18 cellular contexts compared by ENCODE assay signal in the genomic region with DNA sequence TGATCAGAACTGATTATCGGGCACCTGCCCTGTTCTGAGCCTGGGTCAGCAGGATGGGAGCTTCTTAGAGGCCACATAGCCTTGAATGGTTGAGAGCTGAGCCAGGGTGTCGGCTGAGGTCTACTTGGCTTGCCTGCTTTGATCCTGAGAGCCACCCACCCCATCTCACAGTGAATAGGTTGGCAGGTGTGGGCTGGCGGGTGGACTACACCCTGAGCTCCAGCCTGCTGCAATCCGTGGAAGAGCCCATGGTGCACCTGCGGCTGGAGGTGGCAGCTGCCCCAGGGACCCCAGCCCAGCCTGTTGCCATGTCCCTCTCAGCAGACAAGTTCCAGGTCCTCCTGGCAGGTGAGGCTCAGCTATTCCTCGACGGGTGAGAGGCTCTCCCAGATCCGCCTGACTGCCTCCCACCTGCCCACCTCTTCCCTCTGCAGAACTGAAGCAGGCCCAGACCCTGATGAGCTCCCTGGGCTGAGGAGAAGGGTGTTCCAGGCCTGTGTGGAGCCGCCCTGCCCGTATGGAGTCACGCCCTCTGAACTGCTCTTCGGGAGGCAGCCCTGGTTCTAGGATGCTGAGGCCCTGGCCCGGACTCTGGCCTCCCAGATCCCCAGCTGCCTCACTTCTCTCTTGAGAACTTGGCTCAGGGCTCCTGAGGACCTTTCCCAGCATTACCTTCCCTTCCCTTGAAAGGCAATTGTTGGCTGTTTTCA. TPM values are rescaled to one million over a fixed set of nuclear protein-coding genes. Genes with fewer than 3 reads are reported as not detected.
DNase-seq lines count a peak whose midpoint lies in the region; ATAC-seq and TF ChIP-seq lines count a peak whose summit lies in the region.
"Had no signal": no experiment of that assay in that cellular context is flagged by ENCODE, and none has a peak within 500 bp of the region (broad histone marks: within the 10 kb centered on the region; RNA-seq: fewer than 3 reads in every experiment).

No MANE protein-coding gene starts in this region.

- H3K27ac ChIP-seq in heart left ventricle (no peak overlapping the region), transverse colon (no peak overlapping the region)
- H3K27ac ChIP-seq: BLaER1 had no signal

- H3K9me3 Mint-ChIP-seq in natural killer cell, result no peaks in the 10 kb centered on the region
- H3K9me3 Mint-ChIP-seq in effector memory CD8-positive, alpha-beta T cell, result no peaks in the 10 kb centered on the region
- H3K9me3 Mint-ChIP-seq: CD4-positive, alpha-beta memory T cell had no signal

- H3K4me1 ChIP-seq in heart left ventricle (peaks cover 0 to 24% (median 13%) of the 10 kb centered on the region in 12 donors), transverse colon (peaks cover 7 to 24% (median 16%) of the 10 kb centered on the region in 4 donors), HAP-1 (peaks cover 13% of the 10 kb centered on the region)

- no peak for ATAC-seq in Right ventricle myocardium inferior
- no peak for ATAC-seq in heart left ventricle
- ATAC-seq in T-helper 17 cell, result no peak
- ATAC-seq in natural killer cell, result no peak
- ATAC-seq in effector memory CD8-positive, alpha-beta T cell (replicated peaks), result no peak
- no peak for ATAC-seq in HG03354 (IDR thresholded peaks at IDR 0.05; ENCODE audit: poor library complexity, severe bottlenecking, unreplicated experiment)
- ATAC-seq: Panc1 had no signal

- H3K9me3 ChIP-seq in heart left ventricle (no peaks in the 10 kb centered on the region), T-helper 17 cell (ENCODE audit: control insufficient read depth, low read length, poor library complexity, severe bottlenecking) (no peaks in the 10 kb centered on the region), transverse colon (no peaks in the 10 kb centered on the region), HAP-1 (no peaks in the 10 kb centered on the region)
- H3K9me3 ChIP-seq: BLaER1 had no signal

- WGBS in heart left ventricle, 4 donors, result 91 to 100% (median 95%) methylated on average over 5 to 13 of the region's 13 CpGs
- WGBS in transverse colon (ENCODE audit: low coverage in 1 of 2), 2 donors, result 88% methylated on average over 12 of the region's 13 CpGs; no CpG with 5 or more reads in 1 of the 2 donors

- in situ Hi-C loops in transverse colon (cut with MboI; ENCODE audit: low pct_ligation_motif_present in 1 of 4, low pct_unique_long_range_greater_than_20kb in 1 of 4, low sequenced_read_pairs in 3 of 4), result loop anchor here in 1 of 4 donors (25.0 kb wide), 1 partner anchor 327 kb away; the partner anchor contains the start of gene PPCDC
- in situ Hi-C loops in HAP-1 (cut with MboI; ENCODE audit: low sequenced_read_pairs), result no loop called here

- H3K27me3 Mint-ChIP-seq in T-helper 17 cell (no peaks in the 10 kb centered on the region), natural killer cell (ENCODE audit: low read depth in 2 of 2) (no peaks in the 10 kb centered on the region)
- no peaks in the 10 kb centered on the region for H3K27me3 Mint-ChIP-seq in effector memory CD8-positive, alpha-beta T cell
- H3K27me3 Mint-ChIP-seq: CD4-positive, alpha-beta memory T cell had no signal

- TF ChIP-seq CTCF in heart left ventricle (IDR thresholded peaks at IDR 0.05) (no peak), natural killer cell (IDR thresholded peaks at IDR 0.05) (no peak), transverse colon (IDR thresholded peaks at IDR 0.05) (no peak)

- peak overlapping the region; percentile 62 for H3K27ac Mint-ChIP-seq in T-helper 17 cell
- H3K27ac Mint-ChIP-seq in natural killer cell, result peak overlapping the region; percentile 14 to 23
- peak overlapping the region in 1 of 2 donors; percentile 49 for H3K27ac Mint-ChIP-seq in effector memory CD8-positive, alpha-beta T cell

- no peaks in the 10 kb centered on the region for H3K27me3 ChIP-seq in heart left ventricle
- no peaks in the 10 kb centered on the region for H3K27me3 ChIP-seq in transverse colon
- no peaks in the 10 kb centered on the region for H3K27me3 ChIP-seq in HAP-1 (ENCODE audit: low read depth)
- H3K27me3 ChIP-seq: BLaER1 had no signal

- H3K36me3 ChIP-seq in heart left ventricle, result peaks cover 0 to 29% (median 12%) of the 10 kb centered on the region in 9 donors
- H3K36me3 ChIP-seq in transverse colon, result no peaks in the 10 kb centered on the region
- peaks cover 28% of the 10 kb centered on the region for H3K36me3 ChIP-seq in HAP-1 (replicated peaks)

- H3K4me3 Mint-ChIP-seq in T-helper 17 cell (no peak overlapping the region), natural killer cell (no peak overlapping the region)
- H3K4me3 Mint-ChIP-seq in effector memory CD8-positive, alpha-beta T cell, result no peak overlapping the region

- no peaks in the 10 kb centered on the region for H3K36me3 Mint-ChIP-seq in T-helper 17 cell (ENCODE audit: low read depth)
- H3K36me3 Mint-ChIP-seq in natural killer cell, result no peaks in the 10 kb centered on the region
- peaks cover 26% of the 10 kb centered on the region for H3K36me3 Mint-ChIP-seq in effector memory CD8-positive, alpha-beta T cell (ENCODE audit: insufficient read depth)

- TF ChIP-seq POLR2A in heart left ventricle (IDR thresholded peaks at IDR 0.05), result no peak
- TF ChIP-seq POLR2A in transverse colon (IDR thresholded peaks at IDR 0.05), result no peak

- peak; percentile 26 for DNase-seq in Right ventricle myocardium inferior (ENCODE audit: missing footprints)
- DNase-seq in heart left ventricle, result no peak
- no peak for DNase-seq in T-helper 17 cell
- DNase-seq in natural killer cell, result no peak
- no peak for DNase-seq in effector memory CD8-positive, alpha-beta T cell
- no peak for DNase-seq in transverse colon
- no peak for DNase-seq in HAP-1 (ENCODE audit: low spot score in 2 of 2)
- DNase-seq: CD4-positive, alpha-beta memory T cell; GOT3; NCI-H1417 treated with DMSO at 0.1 percent for 48 hours; NCI-H187 treated with DMSO at 0.1 percent for 48 hours; NCI-H345; NCI-H526 had no signal

- H3K4me3 ChIP-seq in heart left ventricle (no peak overlapping the region), transverse colon (no peak overlapping the region), HAP-1 (no peak overlapping the region)
- H3K4me3 ChIP-seq: BLaER1 had no signal

- H3K4me1 Mint-ChIP-seq in T-helper 17 cell, result peaks cover 24% of the 10 kb centered on the region
- H3K4me1 Mint-ChIP-seq in natural killer cell, result peaks cover 20 to 28% of the 10 kb centered on the region in 2 donors
- H3K4me1 Mint-ChIP-seq in effector memory CD8-positive, alpha-beta T cell (ENCODE audit: low read depth in 2 of 2), result peaks cover 20 to 22% of the 10 kb centered on the region in 2 donors

- no peak for TF ChIP-seq EP300 in transverse colon (IDR thresholded peaks at IDR 0.05; ENCODE audit: low read depth)

- intact Hi-C loops in Right ventricle myocardium inferior (cut with DNase I) (no loop called here), heart left ventricle (cut with DNase I) (loop anchor here in 1 of 10 donors (10.0 kb wide), 1 partner anchor 135 kb away; the partner anchor contains the start of gene C15orf39), natural killer cell (cut with micrococcal nuclease) (no loop called here), transverse colon (cut with DNase I; ENCODE audit: low total_unique reads) (no loop called here)

RNA-seq across cellular contexts. Expression of gene COMMD4, which starts 3.8 kb away (rescaled TPM):
- total RNA-seq in Right ventricle myocardium inferior, result 42.1 TPM
- total RNA-seq in heart left ventricle, result 10 to 100 TPM; 23.9 to 66.9 (median 35.7) TPM
- 10 to 100 TPM; 51.5 to 53.7 TPM for polyA plus RNA-seq in heart left ventricle
- 10 to 100 TPM; 24.7 to 27.3 TPM for total RNA-seq in T-helper 17 cell
- total RNA-seq in natural killer cell, result 10 to 100 TPM; 38.8 to 56.3 (median 46.8) TPM
- total RNA-seq in transverse colon, result 10 to 100 TPM; 33.2 to 97.3 (median 70.3) TPM

RNA-seq across cellular contexts. Expression of gene NEIL1, which starts 7.2 kb away (rescaled TPM):
- total RNA-seq in Right ventricle myocardium inferior (8.7 TPM), heart left ventricle (10 to 100 TPM in 2 of 9 donors, 1 to 10 TPM in 7; 3.8 to 15.3 (median 8.1) TPM), T-helper 17 cell (10 to 100 TPM; 31.6 to 45.0 TPM), natural killer cell (100 to 1,000 TPM in 2 of 3 donors, 10 to 100 TPM in 1; 97.1 to 324 (median 112) TPM), transverse colon (100 to 1,000 TPM in 3 of 4 donors, 10 to 100 TPM in 1; 96.9 to 481 (median 163) TPM)
- 10 to 100 TPM in 1 of 2 donors, 1 to 10 TPM in 1; 4.4 to 13.9 TPM for polyA plus RNA-seq in heart left ventricle

RNA-seq across cellular contexts. Expression of gene MAN2C1, which starts 28.7 kb away (rescaled TPM):
- total RNA-seq in Right ventricle myocardium inferior (89.2 TPM), heart left ventricle (100 to 1,000 TPM in 6 of 9 donors, 10 to 100 TPM in 3; 68.0 to 130 (median 111) TPM), T-helper 17 cell (100 to 1,000 TPM; 344 to 450 TPM), natural killer cell (100 to 1,000 TPM; 375 to 476 (median 385) TPM), transverse colon (100 to 1,000 TPM; 215 to 559 (median 411) TPM)
- polyA plus RNA-seq in heart left ventricle, result 100 to 1,000 TPM in 1 of 2 donors, 10 to 100 TPM in 1; 61.3 to 150 TPM

RNA-seq across cellular contexts. Expression of gene GOLGA6D, which starts 57.1 kb away (rescaled TPM):
- not detected for total RNA-seq in Right ventricle myocardium inferior
- total RNA-seq in heart left ventricle, result not detected
- not detected for polyA plus RNA-seq in heart left ventricle
- total RNA-seq in T-helper 17 cell, result under 1 TPM in 1 of 2 donors, not detected in 1; 0.10 TPM
- not detected for total RNA-seq in natural killer cell
- not detected for total RNA-seq in transverse colon
- total RNA-seq: CD4-positive, alpha-beta memory T cell; M059J; SK-MEL-5 had no signal
- polyA plus RNA-seq: CD4-positive, alpha-beta memory T cell had no signal
